Comparison of ENCODE assay signal across 9 cellular contexts in genomic region chr1:23592209-23592905, GRCh38. TPM values are rescaled to one million over a fixed set of nuclear protein-coding genes. Genes with fewer than 3 reads are reported as not detected.
DNase-seq lines count a peak whose midpoint lies in the region; ATAC-seq, FAIRE-seq and TF ChIP-seq lines count a peak whose summit lies in the region.
"Had no signal": no experiment of that assay in that cellular context is flagged by ENCODE, and none has a peak within 500 bp of the region (broad histone marks: within the 10 kb centered on the region; RNA-seq: fewer than 3 reads in every experiment).

No MANE protein-coding gene starts in this region.

- no peaks in the 10 kb centered on the region for H3K36me3 ChIP-seq in CD4-positive, alpha-beta memory T cell (ENCODE audit: insufficient read depth, low read length)
- H3K36me3 ChIP-seq in keratinocyte (ENCODE audit: control insufficient read depth in 2 of 2, extremely low read depth in 1 of 2, insufficient read depth in 2 of 2, low read length in 2 of 2) (no peaks in the 10 kb centered on the region), upper lobe of right lung (no peaks in the 10 kb centered on the region), pancreas (no peaks in the 10 kb centered on the region)

- H3K4me2 ChIP-seq in keratinocyte (ENCODE audit: control insufficient read depth, extremely low read depth, insufficient read depth, low read depth, low read length): peak overlapping the region; percentile 50

- H3K9ac ChIP-seq in keratinocyte (ENCODE audit: control insufficient read depth, extremely low read depth, insufficient read depth, low read length): peak overlapping the region; percentile 31

- H3K4me1 ChIP-seq in CD4-positive, alpha-beta memory T cell (ENCODE audit: insufficient read depth, low read length): peaks cover 61% of the 10 kb centered on the region
- H3K4me1 ChIP-seq in keratinocyte (ENCODE audit: control insufficient read depth, extremely low read depth, insufficient read depth, low read length) (peaks cover 46% of the 10 kb centered on the region), upper lobe of right lung (no peaks in the 10 kb centered on the region), pancreas (peaks cover 0 to 18% (median 5%) of the 10 kb centered on the region in 3 donors)

- dilution Hi-C loops in keratinocyte (cut with MboI; ENCODE audit: extremely low pct_ligation_motif_present, low sequenced_read_pairs): no loop called here

- H3K4me1 Mint-ChIP-seq in CD4-positive, alpha-beta memory T cell: peaks cover 31 to 79% (median 59%) of the 10 kb centered on the region in 4 donors

- no peak for DNase-seq in CD4-positive, alpha-beta memory T cell
- DNase-seq in SHP77 (lab: John Stamatoyannopoulos, UW) (peak; percentile 24 to 60), keratinocyte (ENCODE audit: low read depth, low spot score) (peak; percentile 88), AG08395 (ENCODE audit: low spot score) (no peak), HK-2 (ENCODE audit: unreplicated experiment) (no peak), upper lobe of right lung (no peak), pancreas (no peak)
- DNase-seq: amniotic stem cell had no signal

- POLR2A ChIA-PET in CD4-positive, alpha-beta memory T cell (lab: Charles Lee; ENCODE audit: partially characterized antibody): interaction anchor here (0.6 to 15.1 kb wide), 9 partner anchors 10 to 44 kb away, joined by 3 to 236 read pairs (median 18); partner anchors contain the start of gene ID3

- ATAC-seq in GM21381 (IDR thresholded peaks at IDR 0.05; ENCODE audit: unreplicated experiment) (peak; percentile 5), upper lobe of right lung (no peak), pancreas (no peak)

- H4K20me1 ChIP-seq in keratinocyte (ENCODE audit: control insufficient read depth, extremely low read depth, insufficient read depth, low read length): no peaks in the 10 kb centered on the region

- H3K9me1 ChIP-seq in keratinocyte (ENCODE audit: control insufficient read depth, extremely low read depth, insufficient read depth, low read length): no peaks in the 10 kb centered on the region

- no peaks in the 10 kb centered on the region for H3K9me3 Mint-ChIP-seq in CD4-positive, alpha-beta memory T cell

- no peaks in the 10 kb centered on the region for H3K9me3 ChIP-seq in CD4-positive, alpha-beta memory T cell (ENCODE audit: control insufficient read depth in 1 of 2, low read length in 2 of 2)
- H3K9me3 ChIP-seq in keratinocyte (ENCODE audit: control insufficient read depth, low read depth, low read length) (no peaks in the 10 kb centered on the region), upper lobe of right lung (no peaks in the 10 kb centered on the region), pancreas (no peaks in the 10 kb centered on the region)

- H3K27me3 Mint-ChIP-seq in CD4-positive, alpha-beta memory T cell: no peaks in the 10 kb centered on the region

- H3K36me3 Mint-ChIP-seq in CD4-positive, alpha-beta memory T cell: no peaks in the 10 kb centered on the region

- no peaks in the 10 kb centered on the region for H3K27me3 ChIP-seq in CD4-positive, alpha-beta memory T cell (ENCODE audit: insufficient read depth, low read length)
- no peaks in the 10 kb centered on the region for H3K27me3 ChIP-seq in keratinocyte (ENCODE audit: control insufficient read depth, extremely low read depth, insufficient read depth, low read length)
- no peaks in the 10 kb centered on the region for H3K27me3 ChIP-seq in upper lobe of right lung
- H3K27me3 ChIP-seq in pancreas: no peaks in the 10 kb centered on the region

- TF ChIP-seq CTCF in keratinocyte (optimal IDR thresholded peaks at IDR 0.05 in 1 of 3, IDR thresholded peaks at IDR 0.05 in 1 of 3, conservative IDR thresholded peaks at IDR 0.05 in 1 of 3; ENCODE audit: extremely low read depth in 1 of 3, insufficient read depth in 2 of 3, low read length in 3 of 3): no peak
- TF ChIP-seq CTCF in upper lobe of right lung (IDR thresholded peaks at IDR 0.05): no peak
- TF ChIP-seq CTCF in pancreas (IDR thresholded peaks at IDR 0.05): no peak

- no peaks in the 10 kb centered on the region for H3K79me2 ChIP-seq in keratinocyte (ENCODE audit: control insufficient read depth, insufficient read depth, low read length)

- H2AFZ ChIP-seq in keratinocyte (ENCODE audit: control insufficient read depth, low read length): no peak overlapping the region

- FAIRE-seq in keratinocyte (lab: Jason Lieb, UNC) (no peak), pancreas (lab: Jason Lieb, UNC) (no peak)

- no peak overlapping the region for H3K4me3 ChIP-seq in CD4-positive, alpha-beta memory T cell (ENCODE audit: low read length in 2 of 2)
- H3K4me3 ChIP-seq in keratinocyte (ENCODE audit: control insufficient read depth in 2 of 3, extremely low read depth in 1 of 3, insufficient read depth in 2 of 3, low read depth in 1 of 3, low read length in 3 of 3) (peak overlapping the region in 1 of 3 experiments; percentile 2), upper lobe of right lung (no peak overlapping the region), pancreas (no peak overlapping the region)

- H3K4me3 Mint-ChIP-seq in CD4-positive, alpha-beta memory T cell: peak overlapping the region in 7 of 8 donors; percentile 25 to 75 (median 66)

- 79 to 90% methylated on average over 4 of the region's 4 CpGs for WGBS in pancreas, 2 donors

- peak overlapping the region; percentile 82 to 90 (median 87) for H3K27ac Mint-ChIP-seq in CD4-positive, alpha-beta memory T cell

- CTCF ChIA-PET in CD4-positive, alpha-beta memory T cell (lab: Charles Lee; ENCODE audit: partially characterized antibody): interaction anchor here (0.8 to 5.2 kb wide), 9 partner anchors 10 to 95 kb away, joined by 3 to 28 read pairs (median 5); no protein-coding TSS in a partner anchor

- H3K27ac ChIP-seq in CD4-positive, alpha-beta memory T cell (ENCODE audit: low read depth, low read length): no peak overlapping the region
- H3K27ac ChIP-seq in keratinocyte (ENCODE audit: control insufficient read depth, insufficient read depth, low read length) (peak overlapping the region; percentile 89), upper lobe of right lung (no peak overlapping the region), pancreas (no peak overlapping the region)

- intact Hi-C loops in CD4-positive, alpha-beta memory T cell (cut with micrococcal nuclease): no loop called here
- intact Hi-C loops in upper lobe of right lung (cut with DNase I): no loop called here
- intact Hi-C loops in pancreas (cut with DNase I): no loop called here

RNA-seq across cellular contexts. Expression of gene ID3, which starts 33.1 kb away (rescaled TPM):
- 10 to 100 TPM; 89.6 to 98.0 TPM for total RNA-seq in CD4-positive, alpha-beta memory T cell
- 10 to 100 TPM in 1 of 2 donors, 1 to 10 TPM in 1; 8.9 to 20.1 TPM for polyA plus RNA-seq in CD4-positive, alpha-beta memory T cell
- polyA plus RNA-seq in keratinocyte (12.7 to 62.4 TPM (median 38.0 TPM) in 3 replicates), pancreas (10 to 100 TPM; 40.1 to 51.9 TPM)
- 81.8 TPM for polyA plus RNA-seq in keratinocyte (2011; ENCODE audit: low read depth)
- 40.0 and 63.5 TPM in 2 replicates for polyA plus RNA-seq in keratinocyte (2011; cell fraction: cytosol; rRNA removed)
- polyA plus RNA-seq in keratinocyte (2011; cell fraction: nucleus; rRNA removed): 90.9 and 100.0 TPM in 2 replicates
- polyA plus RNA-seq in keratinocyte (2012; ENCODE audit: low replicate concordance): 15.2 and 117 TPM in 2 replicates
- polyA minus RNA-seq in keratinocyte: 16.4 to 32.4 TPM (median 23.3 TPM) in 3 replicates
- polyA minus RNA-seq in keratinocyte (2011; cell fraction: cytosol; rRNA and poly(A)+ RNA removed): 81.9 TPM
- polyA minus RNA-seq in keratinocyte (2011; cell fraction: nucleus; rRNA and poly(A)+ RNA removed): 41.0 and 43.1 TPM in 2 replicates
- total RNA-seq in upper lobe of right lung (242 TPM), pancreas (10 to 100 TPM; 16.6 to 54.0 (median 31.2) TPM)

Comparison
In these comparisons a context has a peak if more than half of its experiments do, and no peak if none do; other contexts are left out.
1. DNase-seq: peak in SHP77 (2 of 2) and keratinocyte (single experiment); none in CD4-positive, alpha-beta memory T cell (0 of 5), AG08395 (single experiment), HK-2 (single experiment), upper lobe of right lung (single experiment) and pancreas (0 of 6).